14 cellular contexts compared by ENCODE assay signal in the genomic region with DNA sequence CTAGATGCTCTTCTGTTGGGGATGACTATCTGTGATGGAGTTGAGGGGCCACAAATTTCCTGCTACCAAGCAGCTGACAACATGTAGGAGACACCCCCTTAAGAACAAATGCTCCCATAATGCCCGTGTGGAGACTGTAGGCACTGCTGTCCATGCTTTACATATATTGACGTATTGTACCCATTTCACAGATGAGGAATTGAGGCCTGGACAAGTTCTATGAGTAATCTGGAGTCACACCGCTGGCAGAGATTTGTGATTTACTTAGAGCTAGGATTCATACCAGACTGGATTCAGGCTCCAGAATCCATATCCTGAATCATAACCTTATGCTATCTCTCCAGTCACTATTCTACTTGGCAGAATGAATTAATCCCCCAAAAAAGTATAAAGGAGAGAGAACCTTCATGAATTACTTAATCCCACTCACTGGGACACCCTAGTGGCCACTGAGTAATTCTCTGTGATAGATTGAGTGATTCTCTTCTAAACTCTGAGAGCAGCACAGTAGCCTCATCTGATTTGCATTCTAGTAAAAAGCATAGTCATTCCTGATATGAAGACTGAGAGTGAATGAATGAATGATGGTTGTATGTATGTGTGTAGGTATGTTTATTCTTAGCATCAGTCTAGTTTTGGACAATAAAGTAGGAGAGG.
DNase-seq lines count a peak whose midpoint lies in the region; ATAC-seq and TF ChIP-seq lines count a peak whose summit lies in the region.
"Had no signal": no experiment of that assay in that cellular context is flagged by ENCODE, and none has a peak within 500 bp of the region (broad histone marks: within the 10 kb centered on the region; RNA-seq: fewer than 3 reads in every experiment).

No MANE protein-coding gene starts in this region.

- no peaks in the 10 kb centered on the region for H3K9me3 ChIP-seq in PC-3 (ENCODE audit: low read length)
- H3K9me3 ChIP-seq in parathyroid adenoma (ENCODE audit: control insufficient read depth, low read length) = no peaks in the 10 kb centered on the region
- H3K9me3 ChIP-seq: gastrocnemius medialis, neutrophil, suprapubic skin had no signal

- H3K36me3 ChIP-seq in PC-3 (ENCODE audit: low read depth, low read length) = no peaks in the 10 kb centered on the region
- no peaks in the 10 kb centered on the region for H3K36me3 ChIP-seq in parathyroid adenoma (ENCODE audit: control insufficient read depth, insufficient read depth, low read length)
- H3K36me3 ChIP-seq: gastrocnemius medialis, neutrophil, suprapubic skin had no signal

- H3K79me2 ChIP-seq in PC-3 (ENCODE audit: low read length) = no peaks in the 10 kb centered on the region
- no peaks in the 10 kb centered on the region for H3K79me2 ChIP-seq in parathyroid adenoma

- no peak overlapping the region for H3K4me2 ChIP-seq in PC-3 (ENCODE audit: low read length)
- H3K4me2 ChIP-seq in parathyroid adenoma (ENCODE audit: low read length) = no peak overlapping the region

- no peak overlapping the region for H3K4me3 ChIP-seq in PC-3 (ENCODE audit: low read length)
- H3K4me3 ChIP-seq in parathyroid adenoma (ENCODE audit: low read depth, low read length) = no peak overlapping the region
- H3K4me3 ChIP-seq: gastrocnemius medialis, suprapubic skin had no signal

- POLR2A ChIA-PET in PC-3 (lab: Charles Lee; ENCODE audit: unreplicated experiment) = no interaction called here

- CTCF ChIA-PET in PC-3 (lab: Charles Lee) = no interaction called here

- TF ChIP-seq CTCF in GM13977 (IDR thresholded peaks at IDR 0.05; ENCODE audit: extremely low read depth, insufficient read depth, missing control alignments) = peak; percentile 8
- TF ChIP-seq CTCF in PC-3 (conservative IDR thresholded peaks at IDR 0.05; ENCODE audit: low read depth, low read length) = peak; percentile 59
- TF ChIP-seq CTCF in parathyroid adenoma (IDR thresholded peaks at IDR 0.05) = peak; percentile 20

- H3K27ac ChIP-seq in PC-3 (ENCODE audit: low read length) (no peak overlapping the region), parathyroid adenoma (no peak overlapping the region)
- H3K27ac ChIP-seq: gastrocnemius medialis, neutrophil, suprapubic skin had no signal

- H2AFZ ChIP-seq in PC-3 (ENCODE audit: low read length) (no peak overlapping the region), parathyroid adenoma (no peak overlapping the region)

- ATAC-seq in HG02678 (IDR thresholded peaks at IDR 0.05; ENCODE audit: unreplicated experiment) = peak; percentile 51
- peak; percentile 33; the same call in 1 of the 2 replicates for ATAC-seq in PC-3
- ATAC-seq: activated T-cell treated with anti-CD3 and anti-CD28 coated beads, Interleukin-2, amount 50 U/mL, for 72 hours; gastrocnemius medialis had no signal

- intact Hi-C loops in PC-3 (cut with micrococcal nuclease) = no loop called here

- no TSS peak for BruUV-seq in PC-3 (replicated peaks; lab: Mats Ljungman, UMichigan)

- H4K20me1 ChIP-seq in PC-3 (ENCODE audit: low read length) = no peaks in the 10 kb centered on the region

- H3K9me2 ChIP-seq in PC-3 (replicated peaks; ENCODE audit: low read length) = no peaks in the 10 kb centered on the region

- no peaks in the 10 kb centered on the region for H3F3A ChIP-seq in PC-3 (ENCODE audit: low read length, unreplicated experiment)

- no peak overlapping the region for H3K9ac ChIP-seq in PC-3 (ENCODE audit: low read length)
- H3K9ac ChIP-seq in parathyroid adenoma = no peak overlapping the region

- H3K4me1 ChIP-seq in PC-3 (ENCODE audit: insufficient read depth, low read length) = no peaks in the 10 kb centered on the region
- H3K4me1 ChIP-seq in parathyroid adenoma = no peaks in the 10 kb centered on the region
- H3K4me1 ChIP-seq: gastrocnemius medialis, suprapubic skin had no signal

- in situ Hi-C loops in GM13977 (cut with MboI; ENCODE audit: low pct_unique_long_range_greater_than_20kb, low sequenced_read_pairs, unreplicated experiment) = no loop called here

- DNase-seq in GM13977 (ENCODE audit: low spot score) = no peak
- DNase-seq in PC-3 = peak; percentile 21
- DNase-seq in SIG-M5 treated with dmso at 0.1 percent for 504 hours (lab: John Stamatoyannopoulos, UW; ENCODE audit: unreplicated experiment) = no peak
- no peak for DNase-seq in cerebellar cortex (ENCODE audit: low spot score)
- DNase-seq in D341Med (ENCODE audit: low spot score) = no peak
- DNase-seq: activated CD4-positive, alpha-beta T cell treated with anti-CD3 and anti-CD28 coated beads, Interleukin-2, amount 10 ng/mL, durations not matched to agents 24 days and 14 days; activated T-cell treated with anti-CD3 and anti-CD28 coated beads, Interleukin-2, amount 50 U/mL, for 72 hours; gastrocnemius medialis; immature natural killer cell; NCI-H1092 treated with DMSO at 0.1 percent for 48 hours had no signal

- H3K27me3 ChIP-seq in PC-3 (ENCODE audit: low read length) = peaks cover 27% of the 10 kb centered on the region; the same call in 1 of the 2 replicates
- H3K27me3 ChIP-seq in parathyroid adenoma (ENCODE audit: control insufficient read depth, insufficient read depth, low read length) = no peaks in the 10 kb centered on the region
- H3K27me3 ChIP-seq: gastrocnemius medialis, suprapubic skin had no signal

Comparison
In these comparisons a context has a peak if more than half of its experiments do, and no peak if none do; other contexts are left out.
1. CTCF ChIP-seq: peak in every context shown above with its lines; median percentile 59 in PC-3; 20 in parathyroid adenoma; 8 in GM13977.